ENCODE assay signal across 9 cellular contexts in the genomic region with DNA sequence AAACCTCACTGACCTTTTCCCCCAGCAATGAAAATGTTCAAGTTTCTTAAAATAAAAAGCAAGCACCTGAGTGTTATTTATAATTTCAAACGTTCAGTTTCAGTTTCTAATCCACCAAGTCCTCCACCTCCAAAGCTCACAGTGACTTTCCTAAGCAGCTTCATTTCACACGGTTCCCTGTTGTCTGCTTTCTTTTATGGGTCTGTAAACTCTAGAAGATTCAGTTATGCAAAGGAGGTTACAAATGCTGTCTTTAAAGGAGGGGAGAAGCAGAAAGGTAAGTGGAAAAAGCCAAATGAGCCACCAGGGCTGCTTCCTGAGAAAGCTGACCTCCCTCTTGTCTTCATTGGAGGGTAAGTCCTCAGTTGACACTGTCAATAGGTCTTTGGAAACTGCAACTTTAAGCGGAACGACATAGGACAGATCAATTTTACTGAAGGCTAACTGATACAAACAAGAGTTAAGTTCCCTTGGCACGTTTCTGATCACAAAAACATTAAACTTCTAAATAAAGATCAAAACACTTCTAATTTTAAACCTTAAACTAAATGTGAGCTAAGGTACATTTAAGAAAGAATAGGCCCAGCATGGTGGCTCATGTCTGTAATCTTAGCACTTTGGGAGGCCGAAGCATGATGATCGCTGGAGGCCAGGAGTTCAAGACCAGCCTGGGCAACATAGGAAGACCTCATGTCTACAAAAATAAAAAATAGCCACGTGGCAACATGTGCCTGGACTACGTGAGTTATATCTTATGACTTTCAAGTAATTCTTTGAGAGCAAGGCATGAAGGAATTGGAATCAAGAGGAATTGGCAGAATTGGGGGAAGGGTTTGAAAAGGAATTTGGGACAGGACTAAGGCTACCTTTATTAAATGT.
A peak's percentile ranks its signal among the peaks of the same experiment; 100 is the strongest.
DNase-seq lines count a peak whose midpoint lies in the region; ATAC-seq lines count a peak whose summit lies in the region.
"Had no signal": no experiment of that assay in that cellular context is flagged by ENCODE, and none has a peak within 500 bp of the region (broad histone marks: within the 10 kb centered on the region; RNA-seq: fewer than 3 reads in every experiment).

No MANE protein-coding gene starts in this region.

- DNase-seq in naive B cell (no peak), cerebellum (ENCODE audit: low spot score) (no peak), T-helper 17 cell (no peak), cerebellar nuclear complex (lab: John Stamatoyannopoulos, UW) (no peak)
- DNase-seq: NCI-H1105 treated with DMSO at 0.1 percent for 48 hours had no signal

- peak overlapping the region; percentile 34 to 87 (median 76) for H3K4me3 Mint-ChIP-seq in naive B cell
- no peak overlapping the region for H3K4me3 Mint-ChIP-seq in T-helper 17 cell

- H3K27ac Mint-ChIP-seq in naive B cell (peak overlapping the region; percentile 80 to 97 (median 90)), T-helper 17 cell (no peak overlapping the region)

- H3K9me3 ChIP-seq in T-helper 17 cell (ENCODE audit: control insufficient read depth, low read length, poor library complexity, severe bottlenecking) = no peaks in the 10 kb centered on the region

- ATAC-seq in GM18907 (IDR thresholded peaks at IDR 0.05; ENCODE audit: unreplicated experiment) (peak; percentile 94), GM21723 (IDR thresholded peaks at IDR 0.05; ENCODE audit: unreplicated experiment) (peak; percentile 93), HG03378 (IDR thresholded peaks at IDR 0.05; ENCODE audit: unreplicated experiment) (peak; percentile 95), naive B cell (ENCODE audit: low read depth in 2 of 2) (peak; percentile 53 to 70), T-helper 17 cell (no peak)
- ATAC-seq: Right ventricle myocardium inferior had no signal

- no peaks in the 10 kb centered on the region for H3K27me3 Mint-ChIP-seq in naive B cell
- peaks cover 25% of the 10 kb centered on the region for H3K27me3 Mint-ChIP-seq in T-helper 17 cell

- H3K36me3 Mint-ChIP-seq in naive B cell = peaks cover 0 to 5% of the 10 kb centered on the region in 2 donors
- no peaks in the 10 kb centered on the region for H3K36me3 Mint-ChIP-seq in T-helper 17 cell (ENCODE audit: low read depth)

- peaks cover 0 to 8% (median 3%) of the 10 kb centered on the region in 7 donors for H3K9me3 Mint-ChIP-seq in naive B cell

- H3K4me1 Mint-ChIP-seq in naive B cell (peaks cover 38 to 71% (median 57%) of the 10 kb centered on the region in 3 donors), T-helper 17 cell (no peaks in the 10 kb centered on the region)
